ENCODE assay signal across 1 cellular context in the genomic region with DNA sequence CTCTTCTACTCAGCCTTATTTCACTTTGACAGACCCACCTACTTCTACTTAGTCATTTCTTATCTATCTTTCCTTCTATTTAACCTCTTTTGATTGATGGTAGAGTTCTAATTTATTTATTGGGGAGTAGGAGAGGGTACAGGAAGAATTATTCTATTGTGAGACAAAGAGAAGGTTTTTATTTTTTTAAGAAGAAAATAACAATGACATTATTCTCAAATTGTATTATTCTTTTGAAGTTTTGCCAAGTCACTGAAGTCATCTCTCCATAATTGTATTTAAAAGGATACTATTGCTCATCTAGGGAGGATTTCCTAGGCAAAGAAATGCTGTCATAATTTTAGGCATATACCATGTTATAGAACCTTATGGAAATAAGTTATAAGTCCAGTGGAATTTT.
A peak's percentile ranks its signal among the peaks of the same experiment; 100 is the strongest.
TF ChIP-seq lines count a peak whose summit lies in the region.

No MANE protein-coding gene starts in this region.

TF ChIP-seq in SK-N-SH treated with all-trans-retinoic acid at 6 μM for 48 hours, 23 proteins besides CTCF, POLR2A, EP300 and RAD21 (continued from another document):
- TF ChIP-seq, protein P1, sequence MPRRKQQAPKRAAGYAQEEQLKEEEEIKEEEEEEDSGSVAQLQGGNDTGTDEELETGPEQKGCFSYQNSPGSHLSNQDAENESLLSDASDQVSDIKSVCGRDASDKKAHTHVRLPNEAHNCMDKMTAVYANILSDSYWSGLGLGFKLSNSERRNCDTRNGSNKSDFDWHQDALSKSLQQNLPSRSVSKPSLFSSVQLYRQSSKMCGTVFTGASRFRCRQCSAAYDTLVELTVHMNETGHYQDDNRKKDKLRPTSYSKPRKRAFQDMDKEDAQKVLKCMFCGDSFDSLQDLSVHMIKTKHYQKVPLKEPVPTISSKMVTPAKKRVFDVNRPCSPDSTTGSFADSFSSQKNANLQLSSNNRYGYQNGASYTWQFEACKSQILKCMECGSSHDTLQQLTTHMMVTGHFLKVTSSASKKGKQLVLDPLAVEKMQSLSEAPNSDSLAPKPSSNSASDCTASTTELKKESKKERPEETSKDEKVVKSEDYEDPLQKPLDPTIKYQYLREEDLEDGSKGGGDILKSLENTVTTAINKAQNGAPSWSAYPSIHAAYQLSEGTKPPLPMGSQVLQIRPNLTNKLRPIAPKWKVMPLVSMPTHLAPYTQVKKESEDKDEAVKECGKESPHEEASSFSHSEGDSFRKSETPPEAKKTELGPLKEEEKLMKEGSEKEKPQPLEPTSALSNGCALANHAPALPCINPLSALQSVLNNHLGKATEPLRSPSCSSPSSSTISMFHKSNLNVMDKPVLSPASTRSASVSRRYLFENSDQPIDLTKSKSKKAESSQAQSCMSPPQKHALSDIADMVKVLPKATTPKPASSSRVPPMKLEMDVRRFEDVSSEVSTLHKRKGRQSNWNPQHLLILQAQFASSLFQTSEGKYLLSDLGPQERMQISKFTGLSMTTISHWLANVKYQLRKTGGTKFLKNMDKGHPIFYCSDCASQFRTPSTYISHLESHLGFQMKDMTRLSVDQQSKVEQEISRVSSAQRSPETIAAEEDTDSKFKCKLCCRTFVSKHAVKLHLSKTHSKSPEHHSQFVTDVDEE (CRISPR knock-in tag; IDR thresholded peaks at IDR 0.05), result no peak
- TF ChIP-seq GLIS3 (CRISPR knock-in tag; IDR thresholded peaks at IDR 0.05), result no peak
- no peak for TF ChIP-seq ZNF8 (CRISPR knock-in tag; IDR thresholded peaks at IDR 0.05)
- no peak for TF ChIP-seq ZNF565 (CRISPR knock-in tag; conservative IDR thresholded peaks at IDR 0.05; ENCODE audit: low read depth)
- peak; percentile 39 for TF ChIP-seq ZFP3 (CRISPR knock-in tag; IDR thresholded peaks at IDR 0.05)
- no peak for TF ChIP-seq ZNF70 (CRISPR knock-in tag; IDR thresholded peaks at IDR 0.05)
- peak; percentile 76; the same call in 1 of the 2 replicates for TF ChIP-seq PATZ1 (CRISPR knock-in tag; IDR thresholded peaks at IDR 0.05; ENCODE audit: borderline replicate concordance)
- no peak for TF ChIP-seq ZC3H10 (CRISPR knock-in tag; IDR thresholded peaks at IDR 0.05)
- TF ChIP-seq, protein P2, sequence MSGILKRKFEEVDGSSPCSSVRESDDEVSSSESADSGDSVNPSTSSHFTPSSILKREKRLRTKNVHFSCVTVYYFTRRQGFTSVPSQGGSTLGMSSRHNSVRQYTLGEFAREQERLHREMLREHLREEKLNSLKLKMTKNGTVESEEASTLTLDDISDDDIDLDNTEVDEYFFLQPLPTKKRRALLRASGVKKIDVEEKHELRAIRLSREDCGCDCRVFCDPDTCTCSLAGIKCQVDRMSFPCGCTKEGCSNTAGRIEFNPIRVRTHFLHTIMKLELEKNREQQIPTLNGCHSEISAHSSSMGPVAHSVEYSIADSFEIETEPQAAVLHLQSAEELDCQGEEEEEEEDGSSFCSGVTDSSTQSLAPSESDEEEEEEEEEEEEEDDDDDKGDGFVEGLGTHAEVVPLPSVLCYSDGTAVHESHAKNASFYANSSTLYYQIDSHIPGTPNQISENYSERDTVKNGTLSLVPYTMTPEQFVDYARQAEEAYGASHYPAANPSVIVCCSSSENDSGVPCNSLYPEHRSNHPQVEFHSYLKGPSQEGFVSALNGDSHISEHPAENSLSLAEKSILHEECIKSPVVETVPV (CRISPR knock-in tag; IDR thresholded peaks at IDR 0.05), result peak; percentile 72; the same call in 1 of the 2 replicates
- TF ChIP-seq BACH2 (CRISPR knock-in tag; IDR thresholded peaks at IDR 0.05; ENCODE audit: borderline replicate concordance), result no peak
- no peak for TF ChIP-seq ESRRG (CRISPR knock-in tag; IDR thresholded peaks at IDR 0.05)
- no peak for TF ChIP-seq CSDC2 (CRISPR knock-in tag; IDR thresholded peaks at IDR 0.05)
- no peak for TF ChIP-seq ARNTL (CRISPR knock-in tag; IDR thresholded peaks at IDR 0.05; ENCODE audit: borderline replicate concordance, low read depth)
- TF ChIP-seq OSR1 (CRISPR knock-in tag; IDR thresholded peaks at IDR 0.05), result no peak
- peak; percentile 98 for TF ChIP-seq ISL1 (CRISPR knock-in tag; IDR thresholded peaks at IDR 0.05)
